In the genomic region with DNA sequence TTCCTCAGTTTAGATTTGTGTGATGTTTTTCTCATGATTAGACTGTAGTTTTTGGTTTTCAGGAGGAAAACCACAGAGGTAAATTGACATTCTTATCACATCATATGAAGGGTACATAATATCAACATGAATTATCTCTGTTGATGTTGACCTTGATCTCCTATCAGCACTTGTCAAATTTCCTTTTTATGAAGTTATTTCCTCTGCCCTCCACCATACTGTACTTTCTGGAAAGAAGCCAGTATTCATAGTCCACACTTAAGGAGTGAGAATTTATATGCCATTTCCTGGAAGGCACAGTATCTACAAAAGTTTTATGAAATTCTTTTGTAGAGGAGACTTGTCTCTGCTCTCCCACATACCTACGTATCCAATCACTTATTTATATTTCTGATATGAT, we compare ENCODE assay signal across 25 cellular contexts.
"Had no signal": no experiment of that assay in that cellular context is flagged by ENCODE, and none has a peak within 500 bp of the region (broad histone marks: within the 10 kb centered on the region; RNA-seq: fewer than 3 reads in every experiment).

No MANE protein-coding gene starts in this region.

- DNase-seq: activated CD4-positive, alpha-beta memory T cell treated with anti-CD3 and anti-CD28 coated beads, Interleukin-2, amount 10 ng/mL, durations not matched to agents 7 days and 5 days; activated CD4-positive, alpha-beta T cell treated with anti-CD3 and anti-CD28 coated beads for 36 hours; activated CD4-positive, alpha-beta T cell treated with anti-CD3 and anti-CD28 coated beads, Interleukin-2, amount 10 ng/mL, durations not matched to agents 24 days and 14 days; activated CD4-positive, CD25-positive, alpha-beta regulatory T cell; activated CD4-positive, CD25-positive, alpha-beta regulatory T cell treated with anti-CD3 and anti-CD28 coated beads, Interleukin-2, amount 50 U/mL, for 72 hours; activated CD8-positive, alpha-beta memory T cell treated with anti-CD3 and anti-CD28 coated beads, Interleukin-2, amount 50 U/mL, for 48 hours; activated effector memory CD4-positive, alpha-beta T cell treated with Interleukin-2 at 50 U/mL for 16 hours; activated gamma-delta T cell treated with Interleukin-2 at 50 U/mL for 16 hours; activated naive CD4-positive, alpha-beta T cell treated with anti-CD3 and anti-CD28 coated beads, Interleukin-2, amount 50 U/mL, for 16 hours; activated naive CD4-positive, alpha-beta T cell treated with Interleukin-2 at 50 U/mL for 16 hours; activated T-cell treated with anti-CD3 and anti-CD28 coated beads, Interleukin-2, amount 50 U/mL, for 4 hours; amniotic stem cell; anterior cingulate cortex; brain microvascular endothelial cell; effector CD4-positive, alpha-beta T cell; effector memory CD8-positive, alpha-beta T cell; foreskin fibroblast; glutamatergic neuron; heart left ventricle; T-helper 1 cell; T-helper 17 cell; T1000 had no signal

- H3K4me3 ChIP-seq: coronary artery, heart left ventricle had no signal

- ATAC-seq: activated CD4-positive, alpha-beta T cell treated with anti-CD3 and anti-CD28 coated beads for 36 hours; activated T-cell treated with anti-CD3 and anti-CD28 coated beads, Interleukin-2, amount 50 U/mL, for 4 hours; activated T-helper 17 cell treated with anti-CD3 and anti-CD28 coated beads, Interleukin-2, amount 50 U/mL, for 72 hours; effector memory CD8-positive, alpha-beta T cell; esophagus mucosa; heart left ventricle; T-helper 17 cell had no signal
